In genomic region chr1:187949567-187949966, GRCh38 we compare ENCODE assay signal across 31 cellular contexts.
"Had no signal": no experiment of that assay in that cellular context is flagged by ENCODE, and none has a peak within 500 bp of the region (broad histone marks: within the 10 kb centered on the region; RNA-seq: fewer than 3 reads in every experiment).

No MANE protein-coding gene starts in this region.

- ATAC-seq: activated CD8-positive, alpha-beta T cell treated with anti-CD3 and anti-CD28 coated beads for 36 hours; activated naive CD8-positive, alpha-beta T cell treated with anti-CD3 and anti-CD28 coated beads, Interleukin-2, amount 50 U/mL, for 24 hours; activated T-cell treated with anti-CD3 and anti-CD28 coated beads, Interleukin-2, amount 50 U/mL, for 4 hours; activated T-cell treated with anti-CD3 and anti-CD28 coated beads, Interleukin-2, amount 50 U/mL, for 72 hours; activated T-helper 17 cell treated with anti-CD3 and anti-CD28 coated beads, Interleukin-2, amount 50 U/mL, for 72 hours had no signal

- H3K27me3 ChIP-seq: ascending aorta, cardiac muscle cell, colonic mucosa had no signal

- H3K27ac ChIP-seq: ascending aorta, cardiac muscle cell, colonic mucosa, VCaP had no signal

- FAIRE-seq: bronchial epithelial cell had no signal

- H3K36me3 ChIP-seq: ascending aorta, cardiac muscle cell, colonic mucosa had no signal

- H3K9me3 ChIP-seq: ascending aorta, colonic mucosa had no signal

- H3K4me1 ChIP-seq: ascending aorta, colonic mucosa had no signal

- H3K4me3 ChIP-seq: ascending aorta, cardiac muscle cell, colonic mucosa had no signal

- DNase-seq: activated B cell treated with CpG ODN at 0.5 μM for 24 hours; activated CD4-positive, alpha-beta memory T cell treated with anti-CD3 and anti-CD28 coated beads for 36 hours; activated CD4-positive, alpha-beta T cell treated with anti-CD3 and anti-CD28 coated beads for 4 hours; activated CD4-positive, alpha-beta T cell treated with anti-CD3 and anti-CD28 coated beads, Interleukin-2, amount 10 ng/mL, durations not matched to agents 24 days and 14 days; activated CD4-positive, alpha-beta T cell treated with anti-CD3 and anti-CD28 coated beads, Interleukin-2, amount 50 U/mL, for 1 hour; activated CD4-positive, alpha-beta T cell treated with anti-CD3 and anti-CD28 coated beads, Interleukin-2, amount 50 U/mL, for 4 hours; activated CD4-positive, CD25-positive, alpha-beta regulatory T cell treated with anti-CD3 and anti-CD28 coated beads, Interleukin-2, amount 50 U/mL, for 72 hours; activated CD8-positive, alpha-beta memory T cell treated with anti-CD3 and anti-CD28 coated beads, Interleukin-2, amount 50 U/mL, for 4 hours; activated CD8-positive, alpha-beta T cell treated with anti-CD3 and anti-CD28 coated beads for 36 hours; activated effector memory CD4-positive, alpha-beta T cell treated with anti-CD3 and anti-CD28 coated beads, Interleukin-2, amount 50 U/mL, for 16 hours; activated gamma-delta T cell treated with Interleukin-2 at 50 U/mL for 16 hours; activated naive CD4-positive, alpha-beta T cell; activated naive CD4-positive, alpha-beta T cell treated with anti-CD3 and anti-CD28 coated beads, Interleukin-2, amount 10 ng/mL, durations not matched to agents 7 days and 5 days; activated naive CD8-positive, alpha-beta T cell treated with anti-CD3 and anti-CD28 coated beads, Interleukin-2, amount 10 ng/mL, durations not matched to agents 7 days and 5 days; activated naive CD8-positive, alpha-beta T cell treated with anti-CD3 and anti-CD28 coated beads, Interleukin-2, amount 50 U/mL, for 24 hours; activated T-cell treated with anti-CD3 and anti-CD28 coated beads for 4 hours; activated T-cell treated with anti-CD3 and anti-CD28 coated beads, Interleukin-2, amount 50 U/mL, for 1 hour; activated T-cell treated with anti-CD3 and anti-CD28 coated beads, Interleukin-2, amount 50 U/mL, for 4 hours; activated T-cell treated with anti-CD3 and anti-CD28 coated beads, Interleukin-2, amount 50 U/mL, for 72 hours; amygdala; anterior cingulate cortex; caudate nucleus; cerebellar nuclear complex; colonic mucosa; T-helper 2 cell; T-helper 9 cell had no signal
